Comparison of ENCODE assay signal across 1 cellular context in genomic region chr9:105318729-105319513, GRCh38.
TF ChIP-seq lines count a peak whose summit lies in the region.

No MANE protein-coding gene starts in this region.

TF ChIP-seq in GM12878, 131 proteins besides CTCF, POLR2A, EP300 and RAD21 (continued from another document):
- TF ChIP-seq NKRF (conservative IDR thresholded peaks at IDR 0.05) (no peak), PAX5 (IDR thresholded peaks at IDR 0.05; ENCODE audit: borderline replicate concordance, low read depth, low read length) (no peak)
